8 cellular contexts compared by ENCODE assay signal in the genomic region with DNA sequence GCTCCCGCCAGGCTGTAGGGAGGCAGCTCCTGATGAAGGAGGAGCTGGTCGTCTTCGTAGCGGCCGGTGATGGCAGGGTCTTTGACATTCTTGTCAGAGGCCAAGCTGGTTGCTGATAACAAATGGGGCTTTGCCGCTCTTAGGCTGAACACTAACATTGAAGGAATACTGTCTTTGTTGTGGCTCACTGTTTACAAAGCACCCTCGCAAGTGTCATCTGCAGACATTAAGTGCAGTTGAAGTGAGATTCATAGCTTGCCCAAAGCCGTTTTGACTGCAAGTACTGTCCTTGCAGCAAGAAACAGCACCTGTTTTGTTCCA. TPM values are rescaled to one million over a fixed set of nuclear protein-coding genes. Genes with fewer than 3 reads are reported as not detected.
DNase-seq lines count a peak whose midpoint lies in the region; ATAC-seq, FAIRE-seq and TF ChIP-seq lines count a peak whose summit lies in the region.

No MANE protein-coding gene starts in this region.

- H3K27me3 ChIP-seq in adipocyte (replicated peaks; ENCODE audit: control insufficient read depth, insufficient read depth, low read length) (no peaks in the 10 kb centered on the region), testis (no peaks in the 10 kb centered on the region)

- H3K36me3 ChIP-seq in adipocyte (ENCODE audit: control insufficient read depth, insufficient read depth, low read length, severe bottlenecking), result peaks cover 2% of the 10 kb centered on the region
- H3K36me3 ChIP-seq in testis (ENCODE audit: low read depth, missing control alignments), result no peaks in the 10 kb centered on the region

- CTCF ChIA-PET in AG04449 (lab: Yijun Ruan, JAX), result interaction anchor here (0.7 to 4.8 kb wide), 4 partner anchors 12 to 125 kb away, joined by 3 to 47 read pairs (median 6); no protein-coding TSS in a partner anchor

- POLR2A ChIA-PET in AG04449 (lab: Yijun Ruan, JAX), result interaction anchor here (0.6 to 1.0 kb wide), 3 partner anchors 12 to 1929 kb away, joined by 3 to 4 read pairs (median 3); a partner anchor contains a TSS

- H3K4me3 ChIP-seq in AG04449 (ENCODE audit: low read depth, low read length), result peak overlapping the region; percentile 94
- peak overlapping the region; percentile 98 for H3K4me3 ChIP-seq in adipocyte (ENCODE audit: low read length)
- peak overlapping the region; percentile 85 to 100 for H3K4me3 ChIP-seq in testis

- H3K4me1 ChIP-seq in adipocyte (ENCODE audit: control insufficient read depth, insufficient read depth, low read length), result peaks cover 16% of the 10 kb centered on the region
- peaks cover 5% of the 10 kb centered on the region for H3K4me1 ChIP-seq in testis

- no peaks in the 10 kb centered on the region for H3K9me3 ChIP-seq in adipocyte (ENCODE audit: control insufficient read depth, low read length)
- no peaks in the 10 kb centered on the region for H3K9me3 ChIP-seq in testis

- DNase-seq in AG04449 (ENCODE audit: low read depth, low spot score), result no peak
- no peak for DNase-seq in adipocyte (ENCODE audit: low read depth)
- DNase-seq in left lobe of liver (ENCODE audit: low spot score), result no peak
- DNase-seq in testis, result no peak
- no peak for DNase-seq in GM12892 (ENCODE audit: insufficient read length)
- DNase-seq in SIG-M5 (lab: John Stamatoyannopoulos, UW), result no peak

- ATAC-seq in HG03097 (IDR thresholded peaks at IDR 0.05; ENCODE audit: low FRiP score, unreplicated experiment) (peak; percentile 10), left lobe of liver (peak; percentile 1), GM18861 (IDR thresholded peaks at IDR 0.05; ENCODE audit: unreplicated experiment) (no peak)

- intact Hi-C loops in testis (cut with DNase I; ENCODE audit: low total_unique reads), result no loop called here

- TF ChIP-seq CTCF in AG04449 (IDR thresholded peaks at IDR 0.05; ENCODE audit: insufficient read depth, low read length, missing control alignments) (no peak), testis (IDR thresholded peaks at IDR 0.05) (no peak)

- no peak for TF ChIP-seq POLR2A in testis (IDR thresholded peaks at IDR 0.05)
- no peak for TF ChIP-seq POLR2A in GM12892 (IDR thresholded peaks at IDR 0.05; ENCODE audit: low read depth, low read length)

- WGBS in testis, 2 donors, result 0 to 1% methylated on average over 3 to 8 of the region's 8 CpGs

- peak overlapping the region; percentile 90 to 97 for H3K27ac ChIP-seq in testis

- FAIRE-seq in GM12892 (lab: Jason Lieb, UNC), result no peak

- H3K9ac ChIP-seq in adipocyte (ENCODE audit: low read length), result peak overlapping the region; percentile 96

RNA-seq across cellular contexts. Expression of a gene that starts 0.5 kb away (rescaled TPM):
- total RNA-seq in left lobe of liver, result 19.6 TPM
- 10 to 100 TPM; 56.7 to 88.1 TPM for total RNA-seq in testis
- 146 TPM for polyA plus RNA-seq in testis (ENCODE audit: insufficient read depth, low read depth, low replicate concordance)
- 18.7 TPM for polyA plus RNA-seq in GM12892 (2012; ENCODE audit: missing spikeins)

RNA-seq across cellular contexts. Expression of a gene that starts 34.2 kb away (rescaled TPM):
- 0.58 TPM for total RNA-seq in left lobe of liver
- total RNA-seq in testis, result 10 to 100 TPM; 15.0 to 18.0 TPM
- 4.2 TPM for polyA plus RNA-seq in testis (ENCODE audit: insufficient read depth, low read depth, low replicate concordance)
- polyA plus RNA-seq in GM12892 (2012; ENCODE audit: missing spikeins), result 0.81 TPM

Comparison
In these comparisons a context has a peak if more than half of its experiments do, and no peak if none do; other contexts are left out.
1. RNA of a gene that starts 34.2 kb away (total RNA-seq): 15.0 to 18.0 TPM in testis; 0.58 TPM in left lobe of liver (single experiment); every median in the first group is over 10 times any median in the second.
2. Peak in every context shown above with its lines, with median percentiles within 50 percentile points of each other: H3K4me3 ChIP-seq.